Comparison of ENCODE assay signal across 1 cellular context in the genomic region with DNA sequence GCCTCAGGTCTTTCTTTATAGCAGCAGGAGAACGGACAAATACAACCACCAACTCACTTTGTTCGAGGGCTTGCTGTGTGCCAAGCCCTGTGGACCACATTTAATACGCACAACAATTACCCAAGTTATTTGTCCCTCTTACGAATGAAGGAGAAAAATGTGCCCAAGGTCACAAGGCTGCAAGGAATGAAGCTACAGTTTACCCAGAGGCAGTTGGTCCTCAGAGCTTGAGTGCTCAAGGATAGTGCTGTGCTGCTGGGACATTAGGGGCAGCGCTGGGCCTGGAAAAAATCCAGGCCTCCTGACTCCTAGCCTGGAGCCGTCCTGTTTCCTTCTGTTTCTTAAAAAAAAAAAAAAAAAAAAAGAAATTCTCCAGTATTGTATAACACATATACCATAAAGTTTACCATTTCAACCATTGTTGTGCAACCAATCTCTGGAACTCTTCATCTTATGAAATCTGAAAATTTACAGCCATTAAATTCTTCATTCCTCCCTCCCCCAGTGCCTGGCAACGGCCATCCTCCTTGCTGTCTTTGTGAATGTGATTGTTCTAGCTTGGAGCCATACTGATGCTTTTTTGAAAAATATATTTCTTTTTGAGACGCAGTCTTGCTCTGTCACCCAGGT.
TF ChIP-seq lines count a peak whose summit lies in the region.

No MANE protein-coding gene starts in this region.

TF ChIP-seq in GM23338, 12 proteins besides CTCF, POLR2A, EP300 and RAD21 (continued from another document):
- TF ChIP-seq, protein P1, sequence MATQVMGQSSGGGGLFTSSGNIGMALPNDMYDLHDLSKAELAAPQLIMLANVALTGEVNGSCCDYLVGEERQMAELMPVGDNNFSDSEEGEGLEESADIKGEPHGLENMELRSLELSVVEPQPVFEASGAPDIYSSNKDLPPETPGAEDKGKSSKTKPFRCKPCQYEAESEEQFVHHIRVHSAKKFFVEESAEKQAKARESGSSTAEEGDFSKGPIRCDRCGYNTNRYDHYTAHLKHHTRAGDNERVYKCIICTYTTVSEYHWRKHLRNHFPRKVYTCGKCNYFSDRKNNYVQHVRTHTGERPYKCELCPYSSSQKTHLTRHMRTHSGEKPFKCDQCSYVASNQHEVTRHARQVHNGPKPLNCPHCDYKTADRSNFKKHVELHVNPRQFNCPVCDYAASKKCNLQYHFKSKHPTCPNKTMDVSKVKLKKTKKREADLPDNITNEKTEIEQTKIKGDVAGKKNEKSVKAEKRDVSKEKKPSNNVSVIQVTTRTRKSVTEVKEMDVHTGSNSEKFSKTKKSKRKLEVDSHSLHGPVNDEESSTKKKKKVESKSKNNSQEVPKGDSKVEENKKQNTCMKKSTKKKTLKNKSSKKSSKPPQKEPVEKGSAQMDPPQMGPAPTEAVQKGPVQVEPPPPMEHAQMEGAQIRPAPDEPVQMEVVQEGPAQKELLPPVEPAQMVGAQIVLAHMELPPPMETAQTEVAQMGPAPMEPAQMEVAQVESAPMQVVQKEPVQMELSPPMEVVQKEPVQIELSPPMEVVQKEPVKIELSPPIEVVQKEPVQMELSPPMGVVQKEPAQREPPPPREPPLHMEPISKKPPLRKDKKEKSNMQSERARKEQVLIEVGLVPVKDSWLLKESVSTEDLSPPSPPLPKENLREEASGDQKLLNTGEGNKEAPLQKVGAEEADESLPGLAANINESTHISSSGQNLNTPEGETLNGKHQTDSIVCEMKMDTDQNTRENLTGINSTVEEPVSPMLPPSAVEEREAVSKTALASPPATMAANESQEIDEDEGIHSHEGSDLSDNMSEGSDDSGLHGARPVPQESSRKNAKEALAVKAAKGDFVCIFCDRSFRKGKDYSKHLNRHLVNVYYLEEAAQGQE (IDR thresholded peaks at IDR 0.05; ENCODE audit: unreplicated experiment), result no peak
- TF ChIP-seq STAT1 (IDR thresholded peaks at IDR 0.05; ENCODE audit: unreplicated experiment) (no peak), EZH2phosphoT487 (IDR thresholded peaks at IDR 0.05; ENCODE audit: unreplicated experiment) (no peak), ZNF331 (CRISPR knock-in tag; IDR thresholded peaks at IDR 0.05; ENCODE audit: low read depth) (no peak), ETS1 (IDR thresholded peaks at IDR 0.05) (no peak), ZNF114 (CRISPR knock-in tag; IDR thresholded peaks at IDR 0.05) (no peak), ZNF462 (CRISPR knock-in tag; IDR thresholded peaks at IDR 0.05) (no peak), POLR2AphosphoS5 (IDR thresholded peaks at IDR 0.05; ENCODE audit: low read depth) (no peak), NANOG (IDR thresholded peaks at IDR 0.05; ENCODE audit: borderline replicate concordance) (no peak), CREB1 (CRISPR knock-in tag; IDR thresholded peaks at IDR 0.05; ENCODE audit: low read depth) (no peak), EZH2 (IDR thresholded peaks at IDR 0.05; ENCODE audit: low read depth, unreplicated experiment) (no peak)
TF ChIP-seq in GM23338: peak in this region for 0.
